Comparison of ENCODE assay signal across 8 cellular contexts in genomic region chr6:33316603-33317417, GRCh38. TPM values are rescaled to one million over a fixed set of nuclear protein-coding genes. Genes with fewer than 3 reads are reported as not detected.
A peak's percentile ranks its signal among the peaks of the same experiment; 100 is the strongest.
DNase-seq lines count a peak whose midpoint lies in the region; ATAC-seq and TF ChIP-seq lines count a peak whose summit lies in the region.

No MANE protein-coding gene starts in this region.

- no peaks in the 10 kb centered on the region for H3K9me3 ChIP-seq in CD4-positive, alpha-beta memory T cell (ENCODE audit: control insufficient read depth in 1 of 2, low read length in 2 of 2)
- H3K9me3 ChIP-seq in PC-3 (ENCODE audit: low read length) (no peaks in the 10 kb centered on the region), neuron (ENCODE audit: low read length) (no peaks in the 10 kb centered on the region)

- H3F3A ChIP-seq in PC-3 (ENCODE audit: low read length, unreplicated experiment), result no peaks in the 10 kb centered on the region

- peak overlapping the region; percentile 90 to 99 (median 94) for H3K27ac Mint-ChIP-seq in CD4-positive, alpha-beta memory T cell
- peak overlapping the region; percentile 94 to 100 for H3K27ac Mint-ChIP-seq in effector memory CD8-positive, alpha-beta T cell

- peaks cover 0 to 1% (median 0%) of the 10 kb centered on the region in 8 donors for H3K9me3 Mint-ChIP-seq in CD4-positive, alpha-beta memory T cell
- no peaks in the 10 kb centered on the region for H3K9me3 Mint-ChIP-seq in effector memory CD8-positive, alpha-beta T cell

- peak overlapping the region; percentile 82 to 100 (median 98) for H3K4me3 Mint-ChIP-seq in CD4-positive, alpha-beta memory T cell
- peak overlapping the region; percentile 92 to 99 for H3K4me3 Mint-ChIP-seq in effector memory CD8-positive, alpha-beta T cell

- H3K4me1 Mint-ChIP-seq in CD4-positive, alpha-beta memory T cell, result peaks cover 36 to 100% (median 63%) of the 10 kb centered on the region in 4 donors
- peaks cover 73 to 80% of the 10 kb centered on the region in 2 donors for H3K4me1 Mint-ChIP-seq in effector memory CD8-positive, alpha-beta T cell (ENCODE audit: low read depth in 2 of 2)

- H3K27me3 Mint-ChIP-seq in CD4-positive, alpha-beta memory T cell, result no peaks in the 10 kb centered on the region
- H3K27me3 Mint-ChIP-seq in effector memory CD8-positive, alpha-beta T cell, result no peaks in the 10 kb centered on the region

- H3K36me3 ChIP-seq in CD4-positive, alpha-beta memory T cell (ENCODE audit: insufficient read depth, low read length), result peaks cover 33% of the 10 kb centered on the region
- H3K36me3 ChIP-seq in PC-3 (ENCODE audit: low read depth, low read length), result peaks cover 12% of the 10 kb centered on the region; the same call in 1 of the 2 replicates
- H3K36me3 ChIP-seq in neuron (ENCODE audit: insufficient read depth, low read length), result peaks cover 40% of the 10 kb centered on the region

- H3K27ac ChIP-seq in CD4-positive, alpha-beta memory T cell (ENCODE audit: low read depth, low read length), result peak overlapping the region; percentile 49
- no peak overlapping the region for H3K27ac ChIP-seq in PC-3 (ENCODE audit: low read length)

- H3K79me2 ChIP-seq in PC-3 (ENCODE audit: low read length), result peaks cover 49% of the 10 kb centered on the region

- H3K4me1 ChIP-seq in CD4-positive, alpha-beta memory T cell (ENCODE audit: insufficient read depth, low read length), result peaks cover 76% of the 10 kb centered on the region
- H3K4me1 ChIP-seq in PC-3 (ENCODE audit: insufficient read depth, low read length), result peaks cover 53% of the 10 kb centered on the region
- H3K4me1 ChIP-seq in neuron (ENCODE audit: insufficient read depth, low read length), result peaks cover 56% of the 10 kb centered on the region

- no peak for ATAC-seq in PC-3
- no peak for ATAC-seq in effector memory CD8-positive, alpha-beta T cell (replicated peaks)
- no peak for ATAC-seq in GM18520 (IDR thresholded peaks at IDR 0.05; ENCODE audit: unreplicated experiment)
- no peak for ATAC-seq in HG03457 (IDR thresholded peaks at IDR 0.05; ENCODE audit: unreplicated experiment)

- no peaks in the 10 kb centered on the region for H3K9me2 ChIP-seq in PC-3 (replicated peaks; ENCODE audit: low read length)

- peak in 1 of 5 donors; percentile 41 for DNase-seq in CD4-positive, alpha-beta memory T cell
- DNase-seq in PC-3 (no peak), NCI-H2196 treated with DMSO at 0.1 percent for 48 hours (lab: John Stamatoyannopoulos, UW; ENCODE audit: unreplicated experiment) (no peak), DMS 273 (lab: John Stamatoyannopoulos, UW; ENCODE audit: unreplicated experiment) (no peak)
- no peak for DNase-seq in effector memory CD8-positive, alpha-beta T cell

- H3K9ac ChIP-seq in PC-3 (ENCODE audit: low read length), result no peak overlapping the region

- H2AFZ ChIP-seq in PC-3 (ENCODE audit: low read length), result no peak overlapping the region
- H2AFZ ChIP-seq in neuron (ENCODE audit: low read depth, low read length), result no peak overlapping the region

- intact Hi-C loops in CD4-positive, alpha-beta memory T cell (cut with micrococcal nuclease), result loop anchor here (1.0 to 2.0 kb wide), 3 partner anchors 74 to 346 kb away; partner anchors contain the start of genes CUTA and KIFC1
- intact Hi-C loops in PC-3 (cut with micrococcal nuclease), result no loop called here

- peaks cover 3% of the 10 kb centered on the region; the same call in 1 of the 2 replicates for H4K20me1 ChIP-seq in PC-3 (ENCODE audit: low read length)

- no peak overlapping the region for H3K4me3 ChIP-seq in CD4-positive, alpha-beta memory T cell (ENCODE audit: low read length in 2 of 2)
- H3K4me3 ChIP-seq in PC-3 (ENCODE audit: low read length) (peak overlapping the region; percentile 42; the same call in 1 of the 2 replicates), neuron (ENCODE audit: low read length) (peak overlapping the region; percentile 66)

- no peaks in the 10 kb centered on the region for H3K27me3 ChIP-seq in CD4-positive, alpha-beta memory T cell (ENCODE audit: insufficient read depth, low read length)
- H3K27me3 ChIP-seq in PC-3 (ENCODE audit: low read length) (no peaks in the 10 kb centered on the region), neuron (ENCODE audit: insufficient read depth, low read length) (no peaks in the 10 kb centered on the region)

- no peak for TF ChIP-seq CTCF in PC-3 (conservative IDR thresholded peaks at IDR 0.05; ENCODE audit: low read depth, low read length)

- POLR2A ChIA-PET in CD4-positive, alpha-beta memory T cell (lab: Charles Lee; ENCODE audit: partially characterized antibody), result interaction anchor here (0.9 to 4.1 kb wide), 15 partner anchors 9 to 345 kb away, joined by 3 to 81 read pairs (median 6); partner anchors contain the start of genes B3GALT4, CUTA, PFDN6 and RGL2
- POLR2A ChIA-PET in PC-3 (lab: Charles Lee; ENCODE audit: unreplicated experiment), result interaction anchor here (0.6 to 0.9 kb wide), 4 partner anchors 32 to 1577 kb away, joined by 3 to 6 read pairs (median 4); partner anchors contain the start of gene MSH5

- CTCF ChIA-PET in CD4-positive, alpha-beta memory T cell (lab: Charles Lee; ENCODE audit: partially characterized antibody), result interaction anchor here (1.0 to 5.9 kb wide), 5 partner anchors 17 to 74 kb away, joined by 4 to 47 read pairs (median 10); partner anchors contain the start of genes B3GALT4, RPS18 and VPS52
- CTCF ChIA-PET in PC-3 (lab: Charles Lee), result no interaction called here

- peaks cover 40 to 70% of the 10 kb centered on the region in 2 donors for H3K36me3 Mint-ChIP-seq in CD4-positive, alpha-beta memory T cell
- peaks cover 75% of the 10 kb centered on the region for H3K36me3 Mint-ChIP-seq in effector memory CD8-positive, alpha-beta T cell (ENCODE audit: insufficient read depth)

- peak overlapping the region; percentile 56 for H3K4me2 ChIP-seq in PC-3 (ENCODE audit: low read length)

- no TSS peak for BruUV-seq in PC-3 (replicated peaks; lab: Mats Ljungman, UMichigan)

RNA-seq across cellular contexts. Expression of gene ZBTB22, which starts 0.7 kb away (rescaled TPM):
- 10 to 100 TPM; 28.6 to 28.7 TPM for total RNA-seq in CD4-positive, alpha-beta memory T cell
- polyA plus RNA-seq in CD4-positive, alpha-beta memory T cell, result 10 to 100 TPM; 15.3 to 18.4 TPM
- 18.8 and 19.8 TPM in 2 replicates for total RNA-seq in PC-3 (2014; rRNA removed)

RNA-seq across cellular contexts. Expression of gene TAPBP, which starts 2.9 kb away (rescaled TPM):
- total RNA-seq in CD4-positive, alpha-beta memory T cell, result 100 to 1,000 TPM; 240 to 248 TPM
- polyA plus RNA-seq in CD4-positive, alpha-beta memory T cell, result 100 to 1,000 TPM; 277 to 370 TPM
- total RNA-seq in PC-3 (2014; rRNA removed), result 67.2 and 77.8 TPM in 2 replicates

RNA-seq across cellular contexts. Expression of gene DAXX, which starts 5.9 kb away (rescaled TPM):
- total RNA-seq in CD4-positive, alpha-beta memory T cell, result 10 to 100 TPM; 76.4 to 84.7 TPM
- polyA plus RNA-seq in CD4-positive, alpha-beta memory T cell, result 100 to 1,000 TPM in 1 of 2 donors, 10 to 100 TPM in 1; 73.1 to 125 TPM
- 35.1 and 40.3 TPM in 2 replicates for total RNA-seq in PC-3 (2014; rRNA removed)

RNA-seq across cellular contexts. Expression of gene RGL2, which starts 18.1 kb away (rescaled TPM):
- total RNA-seq in CD4-positive, alpha-beta memory T cell, result 10 to 100 TPM; 66.8 to 67.9 TPM
- 10 to 100 TPM in 1 of 2 donors, 1 to 10 TPM in 1; 10.0 to 12.5 TPM for polyA plus RNA-seq in CD4-positive, alpha-beta memory T cell
- total RNA-seq in PC-3 (2014; rRNA removed), result 34.9 and 37.0 TPM in 2 replicates

RNA-seq across cellular contexts. Expression of gene PFDN6, which starts 27.4 kb away (rescaled TPM):
- total RNA-seq in CD4-positive, alpha-beta memory T cell, result 10 to 100 TPM; 43.6 to 45.5 TPM
- 10 to 100 TPM; 33.1 to 36.7 TPM for polyA plus RNA-seq in CD4-positive, alpha-beta memory T cell
- 153 and 181 TPM in 2 replicates for total RNA-seq in PC-3 (2014; rRNA removed)

Comparison
In these comparisons a context has a peak if more than half of its experiments do, and no peak if none do; other contexts are left out.
1. H3K4me3 ChIP-seq: peak in PC-3 (single experiment) and neuron (single experiment); none in CD4-positive, alpha-beta memory T cell (0 of 2).